In the genomic region with DNA sequence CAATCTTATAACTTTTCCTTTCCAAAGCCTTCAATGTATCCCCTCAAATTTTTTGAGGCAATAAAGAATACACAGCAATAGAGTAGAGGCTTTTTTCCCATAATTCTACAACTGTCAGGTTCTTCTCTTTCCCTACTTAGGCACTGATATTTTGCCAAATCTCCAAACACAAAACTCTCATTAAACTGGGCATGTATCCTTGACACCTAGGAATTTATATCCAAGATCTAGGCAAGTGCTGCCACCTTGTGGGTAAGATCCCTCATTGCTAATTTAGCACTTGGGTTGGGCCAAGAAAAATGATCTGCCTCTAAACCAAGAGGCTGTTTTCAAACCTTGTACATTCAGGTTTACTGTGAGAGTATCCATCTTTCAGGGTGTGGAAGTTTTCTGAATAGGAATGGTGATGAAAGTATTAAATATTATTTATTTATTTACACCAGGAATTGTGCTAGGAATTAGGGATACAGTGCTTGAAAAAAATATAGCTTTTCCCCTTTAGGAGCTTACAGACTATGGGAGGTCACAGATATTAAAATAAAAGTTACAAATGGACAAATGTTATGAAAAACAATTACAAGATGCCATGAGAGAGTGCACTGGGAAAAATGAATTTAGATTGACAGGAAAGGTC, we compare ENCODE assay signal across 8 cellular contexts. TPM values are rescaled to one million over a fixed set of nuclear protein-coding genes. Genes with fewer than 3 reads are reported as not detected.
A peak's percentile ranks its signal among the peaks of the same experiment; 100 is the strongest.
DNase-seq lines count a peak whose midpoint lies in the region; ATAC-seq and TF ChIP-seq lines count a peak whose summit lies in the region.

No MANE protein-coding gene starts in this region.

- peaks cover 42% of the 10 kb centered on the region for H3K36me3 Mint-ChIP-seq in WTC11

- DNase-seq in NCI-H2029 (lab: John Stamatoyannopoulos, UW), result peak; percentile 68
- peak; percentile 64 for DNase-seq in WTC11 (ENCODE audit: low spot score)
- DNase-seq in effector CD4-positive, alpha-beta T cell, result peak; percentile 58
- DNase-seq in medulla oblongata (ENCODE audit: extremely low spot score), result peak; percentile 90
- DNase-seq in stimulated activated naive CD8-positive, alpha-beta T cell treated with anti-CD3 and anti-CD28 coated beads, Interleukin-15, amount 100 ng/mL, for 72 hours, result peak; percentile 35 to 41

- H3K4me3 Mint-ChIP-seq in WTC11, result no peak overlapping the region
- no peak overlapping the region for H3K4me3 Mint-ChIP-seq in stimulated activated naive CD8-positive, alpha-beta T cell treated with anti-CD3 and anti-CD28 coated beads, Interleukin-15, amount 100 ng/mL, for 72 hours

- H3K9me3 Mint-ChIP-seq in WTC11, result peaks cover 6% of the 10 kb centered on the region
- H3K9me3 Mint-ChIP-seq in stimulated activated naive CD8-positive, alpha-beta T cell treated with anti-CD3 and anti-CD28 coated beads, Interleukin-15, amount 100 ng/mL, for 72 hours, result no peaks in the 10 kb centered on the region

- CTCF ChIA-PET in WTC11 (lab: Charles Lee), result interaction anchor here (0.6 to 3.0 kb wide), 30 partner anchors 8 to 1011 kb away, joined by 3 to 45 read pairs (median 4); partner anchors contain the start of genes NCBP1, TMOD1 and TSTD2

- ATAC-seq in WTC11 (peak; percentile 51; the same call in 1 of the 2 replicates), GM18870 (IDR thresholded peaks at IDR 0.05; ENCODE audit: unreplicated experiment) (no peak)
- ATAC-seq in stimulated activated naive CD8-positive, alpha-beta T cell treated with anti-CD3 and anti-CD28 coated beads, Interleukin-15, amount 100 ng/mL, for 72 hours, result no peak

- H3K4me1 Mint-ChIP-seq in WTC11, result no peaks in the 10 kb centered on the region
- H3K4me1 Mint-ChIP-seq in stimulated activated naive CD8-positive, alpha-beta T cell treated with anti-CD3 and anti-CD28 coated beads, Interleukin-15, amount 100 ng/mL, for 72 hours, result peaks cover 17% of the 10 kb centered on the region

- H3K27me3 Mint-ChIP-seq in WTC11 (ENCODE audit: low read depth), result no peaks in the 10 kb centered on the region
- H3K27me3 Mint-ChIP-seq in stimulated activated naive CD8-positive, alpha-beta T cell treated with anti-CD3 and anti-CD28 coated beads, Interleukin-15, amount 100 ng/mL, for 72 hours, result no peaks in the 10 kb centered on the region

- POLR2A ChIA-PET in WTC11 (lab: Charles Lee), result interaction anchor here (0.6 to 0.9 kb wide), 3 partner anchors 17 to 114 kb away, joined by 3 to 6 read pairs (median 4); partner anchors contain the start of genes NCBP1, TMOD1 and TSTD2

- no peak overlapping the region for H3K27ac ChIP-seq in 22Rv1

- TF ChIP-seq CTCF in 22Rv1 (IDR thresholded peaks at IDR 0.05), result peak; percentile 87
- peak; percentile 25 for TF ChIP-seq CTCF in GM12801 (IDR thresholded peaks at IDR 0.05; ENCODE audit: extremely low read depth, insufficient read length)
- peak; percentile 63 for TF ChIP-seq CTCF in WTC11 (IDR thresholded peaks at IDR 0.05)

- no peak overlapping the region for H3K27ac Mint-ChIP-seq in WTC11
- H3K27ac Mint-ChIP-seq in stimulated activated naive CD8-positive, alpha-beta T cell treated with anti-CD3 and anti-CD28 coated beads, Interleukin-15, amount 100 ng/mL, for 72 hours, result no peak overlapping the region

TF ChIP-seq in WTC11, 78 proteins besides CTCF, POLR2A, EP300 and RAD21:
- TF ChIP-seq, protein P1, sequence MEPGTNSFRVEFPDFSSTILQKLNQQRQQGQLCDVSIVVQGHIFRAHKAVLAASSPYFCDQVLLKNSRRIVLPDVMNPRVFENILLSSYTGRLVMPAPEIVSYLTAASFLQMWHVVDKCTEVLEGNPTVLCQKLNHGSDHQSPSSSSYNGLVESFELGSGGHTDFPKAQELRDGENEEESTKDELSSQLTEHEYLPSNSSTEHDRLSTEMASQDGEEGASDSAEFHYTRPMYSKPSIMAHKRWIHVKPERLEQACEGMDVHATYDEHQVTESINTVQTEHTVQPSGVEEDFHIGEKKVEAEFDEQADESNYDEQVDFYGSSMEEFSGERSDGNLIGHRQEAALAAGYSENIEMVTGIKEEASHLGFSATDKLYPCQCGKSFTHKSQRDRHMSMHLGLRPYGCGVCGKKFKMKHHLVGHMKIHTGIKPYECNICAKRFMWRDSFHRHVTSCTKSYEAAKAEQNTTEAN (CRISPR knock-in tag; IDR thresholded peaks at IDR 0.05), result no peak
- TF ChIP-seq EMX1 (CRISPR knock-in tag; IDR thresholded peaks at IDR 0.05), result 0 out of 2 replicates have a peak, but pooled peaks have one; percentile 33
TF ChIP-seq in WTC11: peak in this region for 1.

RNA-seq across cellular contexts. Expression of gene TSTD2, which starts 17.6 kb away (rescaled TPM):
- total RNA-seq in WTC11 (2021), result 16.8 to 19.6 TPM (median 18.3 TPM) in 3 replicates

RNA-seq across cellular contexts. Expression of gene NCBP1, which starts 18.1 kb away (rescaled TPM):
- total RNA-seq in WTC11 (2021), result 47.8 to 61.1 TPM (median 51.3 TPM) in 3 replicates

Comparison
In these comparisons a context has a peak if more than half of its experiments do, and no peak if none do; other contexts are left out.
1. CTCF ChIP-seq: peak in every context shown above with its lines; median percentile 87 in 22Rv1; 63 in WTC11; 25 in GM12801.
2. DNase-seq: peak in every context shown above with its lines; median percentile 90 in medulla oblongata; 68 in NCI-H2029; 64 in WTC11; 58 in effector CD4-positive, alpha-beta T cell; 38 in stimulated activated naive CD8-positive, alpha-beta T cell treated with anti-CD3 and anti-CD28 coated beads, Interleukin-15, amount 100 ng/mL, for 72 hours.